In the genomic region with DNA sequence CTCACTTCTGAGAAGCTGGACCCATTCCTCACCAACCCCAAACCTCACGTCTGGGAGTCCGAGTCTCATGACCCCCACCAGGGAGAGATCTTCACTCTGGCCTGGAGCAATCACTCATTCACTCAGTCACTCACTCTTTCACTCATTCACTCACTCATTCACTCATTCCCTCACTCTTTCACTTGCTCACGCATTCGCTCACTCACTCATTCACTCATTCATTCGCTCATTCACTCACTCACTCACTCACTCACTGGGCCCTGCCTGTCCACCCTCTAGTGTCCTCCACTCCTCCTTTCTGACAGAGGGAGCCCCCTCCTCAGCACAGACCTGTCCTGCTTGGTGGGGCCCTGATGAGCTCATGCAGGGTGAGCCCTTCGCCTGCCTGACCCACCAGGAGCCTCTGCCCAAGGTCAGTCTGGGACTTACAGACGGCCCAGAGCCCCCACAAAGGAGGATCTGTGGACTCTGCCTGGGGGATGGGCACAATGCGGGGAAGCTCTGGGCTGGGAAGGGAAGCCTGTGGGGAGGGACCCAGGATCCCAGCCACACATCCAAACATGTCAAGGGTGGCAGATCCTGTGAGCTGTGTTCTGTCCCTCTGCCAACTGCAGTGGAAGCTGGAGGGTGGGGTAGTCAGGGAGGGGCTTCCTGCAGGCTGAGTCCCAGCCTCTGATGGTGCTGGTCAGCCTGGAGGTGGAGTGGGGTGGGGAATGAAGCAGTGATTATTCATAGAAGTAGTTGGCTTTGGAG, we compare ENCODE assay signal across 1 cellular context.
TF ChIP-seq lines count a peak whose summit lies in the region.

No MANE protein-coding gene starts in this region.

TF ChIP-seq in K562, 482 proteins besides CTCF, POLR2A, EP300 and RAD21:
- peak; percentile 96 for TF ChIP-seq ZNF24 (IDR thresholded peaks at IDR 0.05)
- TF ChIP-seq SMC3 (conservative IDR thresholded peaks at IDR 0.05; ENCODE audit: insufficient read depth, low read depth, low read length): no peak
